ENCODE assay signal across 8 cellular contexts in the genomic region with DNA sequence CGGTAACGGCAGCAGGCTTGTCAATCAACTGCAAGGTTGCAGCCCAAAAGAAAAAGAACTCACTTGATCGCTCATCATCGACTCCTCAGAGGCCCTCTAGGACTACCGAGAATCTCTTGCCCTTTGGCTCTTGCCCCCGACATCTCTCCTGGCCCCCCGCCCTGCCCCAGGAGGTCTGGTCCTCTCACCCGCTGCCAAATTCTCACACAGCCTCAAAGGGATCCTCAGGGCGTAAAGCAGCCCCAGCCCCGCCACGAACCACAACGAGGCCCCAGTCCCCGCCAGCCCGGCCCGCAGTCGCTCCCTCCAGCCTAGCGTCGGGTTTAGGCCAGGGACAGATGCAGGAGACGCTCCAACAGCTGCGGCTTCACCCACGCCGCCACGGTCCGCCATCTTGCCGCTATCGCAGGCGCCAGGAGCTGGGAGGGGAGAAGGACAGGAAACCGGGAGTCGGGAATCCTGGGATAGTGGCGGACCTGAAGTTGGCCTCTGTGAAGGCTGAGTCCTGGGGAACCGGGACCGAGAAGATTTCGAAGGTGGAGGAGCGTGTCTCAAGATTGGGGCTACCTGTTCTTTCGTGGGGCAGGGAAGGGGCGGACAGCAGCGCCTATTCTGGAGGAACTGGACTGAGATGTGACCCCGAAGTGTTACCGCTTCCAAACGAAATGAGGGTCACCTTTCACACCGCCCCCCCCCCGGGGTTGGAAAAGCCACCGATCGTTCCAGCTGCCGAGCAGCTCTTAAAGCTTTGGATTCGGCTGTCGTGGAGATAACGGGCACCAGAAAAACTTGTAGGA. TPM values are rescaled to one million over a fixed set of nuclear protein-coding genes. Genes with fewer than 3 reads are reported as not detected.
A peak's percentile ranks its signal among the peaks of the same experiment; 100 is the strongest.
DNase-seq lines count a peak whose midpoint lies in the region; ATAC-seq, FAIRE-seq and TF ChIP-seq lines count a peak whose summit lies in the region.

A gene with protein sequence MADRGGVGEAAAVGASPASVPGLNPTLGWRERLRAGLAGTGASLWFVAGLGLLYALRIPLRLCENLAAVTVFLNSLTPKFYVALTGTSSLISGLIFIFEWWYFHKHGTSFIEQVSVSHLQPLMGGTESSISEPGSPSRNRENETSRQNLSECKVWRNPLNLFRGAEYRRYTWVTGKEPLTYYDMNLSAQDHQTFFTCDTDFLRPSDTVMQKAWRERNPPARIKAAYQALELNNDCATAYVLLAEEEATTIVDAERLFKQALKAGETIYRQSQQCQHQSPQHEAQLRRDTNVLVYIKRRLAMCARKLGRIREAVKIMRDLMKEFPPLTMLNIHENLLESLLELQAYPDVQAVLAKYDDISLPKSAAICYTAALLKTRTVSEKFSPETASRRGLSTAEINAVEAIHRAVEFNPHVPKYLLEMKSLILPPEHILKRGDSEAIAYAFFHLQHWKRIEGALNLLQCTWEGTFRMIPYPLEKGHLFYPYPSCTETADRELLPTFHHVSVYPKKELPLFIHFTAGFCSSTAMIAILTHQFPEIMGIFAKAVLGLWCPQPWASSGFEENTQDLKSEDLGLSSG (minus strand): TSS at position 421 of the 797 bp plus-strand sequence. CDS start 28 bp downstream, at position 393.

- H3K9me1 ChIP-seq in K562 (ENCODE audit: control insufficient read depth, insufficient read depth, low read length): no peaks in the 10 kb centered on the region

- no peak for TF ChIP-seq RAD21 in K562 (CRISPR knock-in tag; conservative IDR thresholded peaks at IDR 0.05 in 1 of 2, IDR thresholded peaks at IDR 0.05 in 1 of 2)

- peaks cover 33% of the 10 kb centered on the region for H3K36me3 ChIP-seq in K562 (ENCODE audit: control insufficient read depth, insufficient read depth, low read length)
- no peaks in the 10 kb centered on the region for H3K36me3 ChIP-seq in hepatocyte (replicated peaks; ENCODE audit: insufficient read depth, low read depth)
- no peaks in the 10 kb centered on the region for H3K36me3 ChIP-seq in aorta (ENCODE audit: control insufficient read depth in 1 of 2, insufficient read depth in 2 of 2, low read length in 1 of 2)

- no peak for FAIRE-seq in K562 (lab: Jason Lieb, UNC)

- H3K27me3 ChIP-seq in K562 (ENCODE audit: control insufficient read depth in 2 of 2, insufficient read depth in 2 of 2, low read length in 2 of 2) (no peaks in the 10 kb centered on the region), hepatocyte (no peaks in the 10 kb centered on the region), aorta (ENCODE audit: control insufficient read depth in 1 of 2, insufficient read depth in 2 of 2, low read length in 1 of 2) (no peaks in the 10 kb centered on the region)

- H2AFZ ChIP-seq in K562 (ENCODE audit: low read depth, low read length) (peak within 1 kb of the TSS; percentile 82), hepatocyte (peak within 1 kb of the TSS; percentile 75)

- DNase-seq in NK-92 treated with Interleukin-12 subunit alpha and Interleukin-12 subunit beta, amount 100 ng/mL, for 24 hours (lab: John Stamatoyannopoulos, UW): peak; percentile 52
- DNase-seq in NK-92 (lab: John Stamatoyannopoulos, UW; ENCODE audit: unreplicated experiment) (no peak), NCI-H1092 (lab: John Stamatoyannopoulos, UW) (peak; percentile 60), T-helper 9 cell (peak; percentile 53), K562 (ENCODE audit: extremely low read depth in 1 of 4, low spot score in 3 of 4) (peak; percentile 66 to 81 (median 78)), hepatocyte (ENCODE audit: low spot score) (peak; percentile 79), renal cortical epithelial cell (ENCODE audit: low read depth) (peak; percentile 71), aorta (peak; percentile 73 to 89)

- WGBS in K562 (ENCODE audit: insufficient coverage, low coverage, missing lambda C conversion rate): under 1% methylated on average over 44 of the region's 48 CpGs
- under 1% methylated on average over 41 of the region's 48 CpGs for WGBS in hepatocyte (ENCODE audit: low lambda C conversion rate, missing lambda C conversion rate)
- 0% methylated on average over 48 of the region's 48 CpGs for WGBS in aorta, 2 donors

- TF ChIP-seq CTCF in K562 (IDR thresholded peaks at IDR 0.05 in 2 of 3, conservative IDR thresholded peaks at IDR 0.05 in 1 of 3; ENCODE audit: insufficient read depth in 2 of 3, low read depth in 1 of 3, low read length in 3 of 3): no peak
- TF ChIP-seq CTCF in hepatocyte (IDR thresholded peaks at IDR 0.05; ENCODE audit: poor library complexity): no peak

- intact Hi-C loops in K562 (cut with micrococcal nuclease): loop anchor here (1.0 to 5.0 kb wide), 2 partner anchors 86 to 157 kb away; no protein-coding TSS in a partner anchor
- intact Hi-C loops in aorta (cut with DNase I): loop anchor here (1.0 to 10.0 kb wide), 6 partner anchors 53 to 254 kb away; partner anchors contain the start of genes MOV10 (in 1 of the 2), RHOC (in 1 of the 2) and WNT2B (in 1 of the 2)

- H3K4me3 ChIP-seq in K562: peak within 1 kb of the TSS; percentile 79
- peak within 1 kb of the TSS; percentile 74 for H3K4me3 ChIP-seq in hepatocyte
- peak within 1 kb of the TSS; percentile 63 to 92 for H3K4me3 ChIP-seq in aorta (ENCODE audit: low read length in 2 of 2)

- POLR2A ChIA-PET in K562 (lab: Yijun Ruan, JAX): interaction anchor here (0.6 to 2.9 kb wide), 18 partner anchors 10 to 429 kb away, joined by 3 to 24 read pairs (median 4); no protein-coding TSS in a partner anchor

- ATAC-seq in K562: peak; percentile 51
- peak; percentile 91 for ATAC-seq in aorta (ENCODE audit: low FRiP score)

- H3K79me2 ChIP-seq in K562 (ENCODE audit: control insufficient read depth, insufficient read depth, low read length) (peaks cover 71% of the 10 kb centered on the region), hepatocyte (peaks cover 81% of the 10 kb centered on the region)

- H3K27ac ChIP-seq in K562 (ENCODE audit: extremely low read depth, low read depth, low read length) (peak within 1 kb of the TSS; percentile 99), hepatocyte (peak within 1 kb of the TSS; percentile 100), aorta (ENCODE audit: low read depth in 1 of 2, low read length in 2 of 2) (peak within 1 kb of the TSS; percentile 83 to 87)

- H3K9ac ChIP-seq in K562 (ENCODE audit: insufficient read depth in 1 of 2, low read depth in 2 of 2, low read length in 2 of 2): peak within 1 kb of the TSS; percentile 94 to 99

- in situ Hi-C loops in K562 (cut with MboI): loop anchor here (5.0 kb wide), 3 partner anchors 88 to 227 kb away; partner anchors contain the start of gene RHOC

- H3K4me2 ChIP-seq in K562 (ENCODE audit: insufficient read depth, low read length) (peak within 1 kb of the TSS; percentile 97), hepatocyte (peak within 1 kb of the TSS; percentile 87)

- peaks cover 8% of the 10 kb centered on the region; the same call in 1 of the 2 replicates for H4K20me1 ChIP-seq in K562 (replicated peaks; ENCODE audit: control insufficient read depth, insufficient read depth, low read length)
- H4K20me1 ChIP-seq in hepatocyte (ENCODE audit: insufficient read depth, poor library complexity, severe bottlenecking): peaks cover 27% of the 10 kb centered on the region

- H3K4me1 ChIP-seq in K562 (replicated peaks in 1 of 2; ENCODE audit: control insufficient read depth in 2 of 2, insufficient read depth in 2 of 2, low read length in 2 of 2): peaks cover 4 to 11% of the 10 kb centered on the region in 2 experiments; a peak in 3 of 5 replicates
- H3K4me1 ChIP-seq in hepatocyte (ENCODE audit: insufficient read depth): peaks cover 25% of the 10 kb centered on the region
- peaks cover 0 to 2% of the 10 kb centered on the region in 2 donors for H3K4me1 ChIP-seq in aorta (ENCODE audit: control insufficient read depth in 1 of 2, insufficient read depth in 2 of 2, low read length in 2 of 2)

- no TSS peak for BruUV-seq in K562 (replicated peaks; lab: Mats Ljungman, UMichigan)

- H3K9me3 ChIP-seq in K562 (replicated peaks; ENCODE audit: control insufficient read depth, insufficient read depth, low read depth, low read length) (no peaks in the 10 kb centered on the region), hepatocyte (ENCODE audit: low read depth) (no peaks in the 10 kb centered on the region), aorta (ENCODE audit: control insufficient read depth, low read length) (no peaks in the 10 kb centered on the region)

- H3K9me2 ChIP-seq in hepatocyte (replicated peaks; ENCODE audit: insufficient read depth): no peaks in the 10 kb centered on the region

- peak; percentile 68 for TF ChIP-seq POLR2A in K562 (conservative IDR thresholded peaks at IDR 0.05)

- TF ChIP-seq EP300 in K562 (IDR thresholded peaks at IDR 0.05; ENCODE audit: low read length): no peak; the same call in 1 of the 2 replicates

- CTCF ChIA-PET in K562 (lab: Yijun Ruan, JAX; ENCODE audit: low intra/inter-chr PET ratio): no interaction called here

TF ChIP-seq in K562, 482 proteins besides CTCF, POLR2A, EP300 and RAD21 (continues in another document):
- TF ChIP-seq MAZ (CRISPR knock-in tag; conservative IDR thresholded peaks at IDR 0.05 in 1 of 2, IDR thresholded peaks at IDR 0.05 in 1 of 2) (peak in 1 of 2 experiments; percentile 42; a peak in 3 of 4 replicates), ATF7 (IDR thresholded peaks at IDR 0.05) (no peak)

RNA-seq across cellular contexts. Expression of the gene that starts here (rescaled TPM):
- total RNA-seq in K562 (2011; cell fraction: chromatin; rRNA removed; ENCODE audit: low replicate concordance): 49.5 and 67.9 TPM in 2 replicates
- total RNA-seq in K562 (2011; cell fraction: nucleolus; rRNA removed): 38.7 and 39.0 TPM in 2 replicates
- 58.5 and 84.5 TPM in 2 replicates for total RNA-seq in K562 (2011; cell fraction: nucleoplasm; rRNA removed)
- 21.0 and 23.3 TPM in 2 replicates for total RNA-seq in K562 (2014; rRNA removed)
- total RNA-seq in K562 (2014; rRNA removed; fragmentation: Illumina TruSeq; extraction: Trizol): 27.7 and 28.8 TPM in 2 replicates
- total RNA-seq in K562 (2015; rRNA removed; fragmentation: Illumina TruSeq; extraction: Trizol): 31.1 and 32.1 TPM in 2 replicates
- 18.8 and 21.7 TPM in 2 replicates for total RNA-seq in K562 (2021)
- polyA plus RNA-seq in K562 (2011; rRNA removed): 27.4 and 32.5 TPM in 2 replicates
- polyA plus RNA-seq in K562 (2011; cell fraction: cytosol; rRNA removed): 18.2 and 21.8 TPM in 2 replicates
- 33.6 and 48.2 TPM in 2 replicates for polyA plus RNA-seq in K562 (2011; cell fraction: nucleus; rRNA removed)
- polyA plus RNA-seq in K562 (2012): 22.6 and 23.3 TPM in 2 replicates
- 26.2 and 26.6 TPM in 2 replicates for polyA plus RNA-seq in K562 (2014; fragmentation: Illumina TruSeq; extraction: Trizol)
- polyA plus RNA-seq in K562 (2014; fragmentation: Nextera tagmentation; extraction: Ambion mirVana): 10 to 100 TPM in 1 of 2 experiments, 1 to 10 TPM in 1; 9.0 to 10.7 TPM
- 29.4 and 39.4 TPM in 2 replicates for polyA plus RNA-seq in K562 (2014; rRNA removed)
- 25.9 and 28.5 TPM in 2 replicates for polyA minus RNA-seq in K562 (2011; rRNA and poly(A)+ RNA removed)
- 11.7 and 11.8 TPM in 2 replicates for polyA minus RNA-seq in K562 (2011; cell fraction: cytosol; rRNA and poly(A)+ RNA removed)
- 25.8 and 33.7 TPM in 2 replicates for polyA minus RNA-seq in K562 (2011; cell fraction: nucleus; rRNA and poly(A)+ RNA removed)
- 12.9 and 14.2 TPM in 2 replicates for total RNA-seq in hepatocyte
- polyA plus RNA-seq in hepatocyte: 9.2 and 14.8 TPM in 2 replicates
- total RNA-seq in renal cortical epithelial cell: 14.8 and 17.0 TPM in 2 replicates
- 10 to 100 TPM; 20.2 to 27.3 TPM for total RNA-seq in aorta
- polyA plus RNA-seq in aorta: 10 to 100 TPM in 1 of 2 donors, 1 to 10 TPM in 1; 9.3 to 17.7 TPM
